Comparison of ENCODE assay signal across 10 cellular contexts in genomic region chrX:109600114-109600710, GRCh38. TPM values are rescaled to one million over a fixed set of nuclear protein-coding genes. Genes with fewer than 3 reads are reported as not detected.
DNase-seq lines count a peak whose midpoint lies in the region; ATAC-seq and TF ChIP-seq lines count a peak whose summit lies in the region.
"Had no signal": no experiment of that assay in that cellular context is flagged by ENCODE, and none has a peak within 500 bp of the region (broad histone marks: within the 10 kb centered on the region; RNA-seq: fewer than 3 reads in every experiment).

No MANE protein-coding gene starts in this region.

- peaks cover 2% of the 10 kb centered on the region for H3K27me3 Mint-ChIP-seq in GM23338 (ENCODE audit: insufficient read depth, low read depth, poor library complexity)

- intact Hi-C loops in posterior cingulate gyrus (cut with DNase I): no loop called here
- intact Hi-C loops in sigmoid colon (cut with DNase I): no loop called here

- 0 out of 2 replicates have a peak, but pooled peaks cover 2% of the 10 kb centered on the region for H3K4me1 ChIP-seq in GM23338 (ENCODE audit: insufficient read depth)
- H3K4me1 ChIP-seq in sigmoid colon: no peaks in the 10 kb centered on the region

- no peak for TF ChIP-seq POLR2A in sigmoid colon (IDR thresholded peaks at IDR 0.05)

- DNase-seq in GM23338 (ENCODE audit: low spot score) (peak; percentile 32), NOMO-1 treated with dmso at 0.1 percent for 144 hours (lab: John Stamatoyannopoulos, UW; ENCODE audit: unreplicated experiment) (peak; percentile 19), fibroblast of villous mesenchyme (ENCODE audit: low read depth) (peak; percentile 12), posterior cingulate gyrus (peak in 8 of 10 donors; percentile 27 to 93 (median 48)), activated T-cell treated with anti-CD3 and anti-CD28 coated beads for 4 hours (no peak), GM10266 (ENCODE audit: extremely low spot score) (no peak), sigmoid colon (no peak)
- DNase-seq: activated CD4-positive, CD25-positive, alpha-beta regulatory T cell; GF-D8 had no signal

- H3K4me2 ChIP-seq in GM23338: peak overlapping the region; percentile 65

- no peaks in the 10 kb centered on the region for H4K20me1 ChIP-seq in GM23338 (replicated peaks; ENCODE audit: insufficient read depth)

- no peaks in the 10 kb centered on the region for H3K9me3 Mint-ChIP-seq in GM23338

- 19 to 35% methylated on average over 18 of the region's 18 CpGs for WGBS in sigmoid colon, 2 donors

- H3K9me2 ChIP-seq in GM23338 (ENCODE audit: insufficient read depth): no peaks in the 10 kb centered on the region

- H3K36me3 ChIP-seq in GM23338 (ENCODE audit: insufficient read depth) (no peaks in the 10 kb centered on the region), sigmoid colon (no peaks in the 10 kb centered on the region)

- peak overlapping the region; percentile 39; the same call in 1 of the 2 replicates for H3K4me3 ChIP-seq in GM23338
- no peak overlapping the region for H3K4me3 ChIP-seq in fibroblast of villous mesenchyme (ENCODE audit: low read depth, low read length)
- H3K4me3 ChIP-seq in sigmoid colon: no peak overlapping the region

- no peaks in the 10 kb centered on the region for H3K36me3 Mint-ChIP-seq in GM23338 (ENCODE audit: low read depth)

- no peaks in the 10 kb centered on the region for H3F3A ChIP-seq in GM23338 (replicated peaks; ENCODE audit: low read depth)

- H3K27me3 ChIP-seq in GM23338 (ENCODE audit: insufficient read depth) (no peaks in the 10 kb centered on the region), sigmoid colon (no peaks in the 10 kb centered on the region)

- no peaks in the 10 kb centered on the region for H3K9me3 ChIP-seq in sigmoid colon

- H3K27ac ChIP-seq in GM23338 (ENCODE audit: low read depth) (no peak overlapping the region), sigmoid colon (no peak overlapping the region)

- peak; percentile 93 for ATAC-seq in GM23338
- no peak for ATAC-seq in GM21825 (IDR thresholded peaks at IDR 0.05; ENCODE audit: unreplicated experiment)

- peaks cover 18% of the 10 kb centered on the region for H3K4me1 Mint-ChIP-seq in GM23338

- H3K4me3 Mint-ChIP-seq in GM23338: peak overlapping the region; percentile 54

- TF ChIP-seq CTCF in GM23338 (conservative IDR thresholded peaks at IDR 0.05; ENCODE audit: low read depth in 2 of 2) (no peak), fibroblast of villous mesenchyme (IDR thresholded peaks at IDR 0.05; ENCODE audit: insufficient read depth, low read depth, low read length) (no peak), GM10266 (IDR thresholded peaks at IDR 0.05; ENCODE audit: control insufficient read depth, insufficient read depth, low read depth, missing control alignments) (no peak), sigmoid colon (IDR thresholded peaks at IDR 0.05) (no peak)

- H2AFZ ChIP-seq in GM23338: peak overlapping the region; percentile 90

- no peaks in the 10 kb centered on the region for H3K79me2 ChIP-seq in GM23338 (replicated peaks; ENCODE audit: insufficient read depth)

- no peak for TF ChIP-seq EP300 in sigmoid colon (IDR thresholded peaks at IDR 0.05)

- H3K27ac Mint-ChIP-seq in GM23338: no peak overlapping the region

TF ChIP-seq in GM23338, 12 proteins besides CTCF, POLR2A, EP300 and RAD21 (continues in another document):
- TF ChIP-seq JUNB (IDR thresholded peaks at IDR 0.05; ENCODE audit: unreplicated experiment): no peak
- TF ChIP-seq ETS1 (IDR thresholded peaks at IDR 0.05): no peak
- TF ChIP-seq REST (IDR thresholded peaks at IDR 0.05; ENCODE audit: unreplicated experiment): no peak

RNA-seq across cellular contexts. Expression of gene KCNE5, which starts 24.8 kb away (rescaled TPM):
- 5.1 and 6.2 TPM in 2 replicates for total RNA-seq in GM23338 (2014; rRNA removed; shearing (Covaris generic))
- 4.0 and 4.1 TPM in 2 replicates for polyA plus RNA-seq in GM23338 (2016; fragmentation: Nextera tagmentation; extraction: Ambion mirVana)
- 0.32 TPM in 1 of 2 replicates, not detected in the other for total RNA-seq in fibroblast of villous mesenchyme
- total RNA-seq in sigmoid colon: under 1 TPM in 1 of 4 donors, not detected in 3; 0.33 TPM
- not detected for polyA plus RNA-seq in sigmoid colon

Comparison
In these comparisons a context has a peak if more than half of its experiments do, and no peak if none do; other contexts are left out.
1. DNase-seq: peak in GM23338 (single experiment), NOMO-1 treated with dmso at 0.1 percent for 144 hours (single experiment), fibroblast of villous mesenchyme (single experiment) and posterior cingulate gyrus (8 of 10); none in activated T-cell treated with anti-CD3 and anti-CD28 coated beads for 4 hours (single experiment), GM10266 (single experiment) and sigmoid colon (single experiment).